In the genomic region with DNA sequence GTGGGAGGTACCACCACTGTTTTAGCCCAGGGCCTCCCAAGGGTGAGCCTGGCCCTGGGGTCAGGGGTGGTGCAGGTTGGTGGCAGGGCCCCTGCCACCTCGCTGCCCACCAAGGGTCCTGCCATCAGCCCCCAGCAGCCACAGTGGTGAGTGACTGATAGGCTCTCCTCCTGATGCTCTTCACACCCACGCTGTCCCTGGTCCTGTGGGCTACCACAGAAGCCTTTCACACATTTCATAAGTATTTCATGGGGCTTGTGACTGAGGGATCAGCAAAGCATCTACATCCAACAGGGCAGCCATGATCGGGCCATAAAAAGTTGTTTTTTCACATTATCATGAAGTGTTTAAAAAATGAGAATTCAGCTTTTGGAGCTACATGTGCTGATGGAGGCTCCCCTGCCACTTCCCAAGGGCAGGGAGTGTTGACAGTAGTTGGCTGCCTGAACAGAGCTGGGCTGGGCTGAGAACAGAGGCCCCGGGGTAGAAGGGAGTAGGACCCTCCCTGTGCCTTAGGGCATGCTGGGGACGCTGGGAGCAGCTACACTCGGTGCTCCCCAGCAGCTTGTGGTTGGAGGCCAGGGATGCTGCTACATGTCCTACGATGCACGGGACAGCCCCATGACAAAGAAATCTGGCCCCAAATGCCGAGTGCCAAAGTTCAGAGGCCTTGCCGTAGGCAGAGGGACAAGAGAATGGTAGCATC, we compare ENCODE assay signal across 14 cellular contexts.
DNase-seq lines count a peak whose midpoint lies in the region; ATAC-seq and TF ChIP-seq lines count a peak whose summit lies in the region.
"Had no signal": no experiment of that assay in that cellular context is flagged by ENCODE, and none has a peak within 500 bp of the region (broad histone marks: within the 10 kb centered on the region; RNA-seq: fewer than 3 reads in every experiment).

No MANE protein-coding gene starts in this region.

- no peak overlapping the region for H3K27ac ChIP-seq in right atrium auricular region

- CTCF ChIA-PET in activated CD4-positive, alpha-beta T cell treated with anti-CD3 and anti-CD28 coated beads, Interleukin-2, amount 10 ng/mL, durations not matched to agents 7 days and 5 days (lab: Charles Lee): interaction anchor here (1.1 kb wide), 1 partner anchor 9 kb away, joined by 4 read pairs; no protein-coding TSS in a partner anchor

- H3K36me3 ChIP-seq in right atrium auricular region: no peaks in the 10 kb centered on the region
- H3K36me3 ChIP-seq: HAP-1 had no signal

- no peaks in the 10 kb centered on the region for H3K9me3 Mint-ChIP-seq in immature natural killer cell
- no peaks in the 10 kb centered on the region for H3K9me3 Mint-ChIP-seq in stimulated activated effector memory CD8-positive, alpha-beta T cell treated with anti-CD3 and anti-CD28 coated beads, Interleukin-12 subunit alpha, Interleukin-12 subunit beta, amount 100 ng/mL, for 72 hours
- H3K9me3 Mint-ChIP-seq in activated CD4-positive, alpha-beta T cell treated with anti-CD3 and anti-CD28 coated beads, Interleukin-2, amount 10 ng/mL, durations not matched to agents 7 days and 5 days: no peaks in the 10 kb centered on the region
- H3K9me3 Mint-ChIP-seq: CD4-positive, alpha-beta T cell; GM23338 had no signal

- no peak overlapping the region for H3K4me3 ChIP-seq in right atrium auricular region
- H3K4me3 ChIP-seq: GM23338, HAP-1 had no signal

- H3K9me3 ChIP-seq in right atrium auricular region (no peaks in the 10 kb centered on the region), T-helper 17 cell (ENCODE audit: control insufficient read depth, low read length, poor library complexity, severe bottlenecking) (no peaks in the 10 kb centered on the region)
- H3K9me3 ChIP-seq: HAP-1 had no signal

- H3K4me1 Mint-ChIP-seq in T-helper 17 cell (no peaks in the 10 kb centered on the region), immature natural killer cell (peaks cover 50 to 59% of the 10 kb centered on the region in 2 donors)
- no peaks in the 10 kb centered on the region for H3K4me1 Mint-ChIP-seq in stimulated activated effector memory CD8-positive, alpha-beta T cell treated with anti-CD3 and anti-CD28 coated beads, Interleukin-12 subunit alpha, Interleukin-12 subunit beta, amount 100 ng/mL, for 72 hours
- H3K4me1 Mint-ChIP-seq in activated CD4-positive, alpha-beta T cell treated with anti-CD3 and anti-CD28 coated beads, Interleukin-2, amount 10 ng/mL, durations not matched to agents 7 days and 5 days: no peaks in the 10 kb centered on the region
- H3K4me1 Mint-ChIP-seq: B cell had no signal

- no peaks in the 10 kb centered on the region for H3K27me3 ChIP-seq in right atrium auricular region

- H3K27ac Mint-ChIP-seq in T-helper 17 cell (peak overlapping the region; percentile 3), immature natural killer cell (peak overlapping the region in 5 of 6 donors; percentile 84 to 96 (median 89))
- H3K27ac Mint-ChIP-seq in stimulated activated effector memory CD8-positive, alpha-beta T cell treated with anti-CD3 and anti-CD28 coated beads, Interleukin-12 subunit alpha, Interleukin-12 subunit beta, amount 100 ng/mL, for 72 hours: no peak overlapping the region
- no peak overlapping the region for H3K27ac Mint-ChIP-seq in activated CD4-positive, alpha-beta T cell treated with anti-CD3 and anti-CD28 coated beads, Interleukin-2, amount 10 ng/mL, durations not matched to agents 7 days and 5 days
- H3K27ac Mint-ChIP-seq: B cell; CD4-positive, alpha-beta T cell; GM23338 had no signal

- TF ChIP-seq CTCF in right atrium auricular region (IDR thresholded peaks at IDR 0.05): no peak

- H3K27me3 Mint-ChIP-seq in T-helper 17 cell (peaks cover 38% of the 10 kb centered on the region), immature natural killer cell (ENCODE audit: low read depth in 3 of 3) (peaks cover 5 to 21% (median 7%) of the 10 kb centered on the region in 3 donors)
- no peaks in the 10 kb centered on the region for H3K27me3 Mint-ChIP-seq in activated CD4-positive, alpha-beta T cell treated with anti-CD3 and anti-CD28 coated beads, Interleukin-2, amount 10 ng/mL, durations not matched to agents 7 days and 5 days
- H3K27me3 Mint-ChIP-seq: CD4-positive, alpha-beta T cell had no signal

- ATAC-seq in left ventricle myocardium superior (peak; percentile 29), T-helper 17 cell (no peak)
- peak; percentile 44 for ATAC-seq in stimulated activated effector memory CD8-positive, alpha-beta T cell treated with anti-CD3 and anti-CD28 coated beads, Interleukin-12 subunit alpha, Interleukin-12 subunit beta, amount 100 ng/mL, for 72 hours
- ATAC-seq: GM23338 had no signal

- DNase-seq in left ventricle myocardium superior (no peak), right atrium auricular region (ENCODE audit: low spot score) (no peak), T-helper 17 cell (no peak), immature natural killer cell (peak; percentile 74 to 81 (median 77)), OCI-M1 (lab: John Stamatoyannopoulos, UW) (no peak)
- DNase-seq in stimulated activated effector memory CD8-positive, alpha-beta T cell treated with anti-CD3 and anti-CD28 coated beads, Interleukin-12 subunit alpha, Interleukin-12 subunit beta, amount 100 ng/mL, for 72 hours (ENCODE audit: low spot score in 2 of 2): no peak
- no peak for DNase-seq in activated CD4-positive, alpha-beta T cell treated with anti-CD3 and anti-CD28 coated beads, Interleukin-2, amount 10 ng/mL, durations not matched to agents 7 days and 5 days
- DNase-seq: C1 segment of cervical spinal cord; Calu3; CD4-positive, alpha-beta T cell; DMS 273 treated with DMSO at 0.1 percent for 48 hours had no signal

- peaks cover 0 to 11% of the 10 kb centered on the region in 2 donors for H3K4me1 ChIP-seq in right atrium auricular region
- H3K4me1 ChIP-seq: HAP-1 had no signal

- intact Hi-C loops in left ventricle myocardium superior (cut with micrococcal nuclease): no loop called here

- H3K36me3 Mint-ChIP-seq in T-helper 17 cell (ENCODE audit: low read depth) (no peaks in the 10 kb centered on the region), immature natural killer cell (peaks cover 0 to under 1% (median 0%) of the 10 kb centered on the region in 3 donors)
- H3K36me3 Mint-ChIP-seq in stimulated activated effector memory CD8-positive, alpha-beta T cell treated with anti-CD3 and anti-CD28 coated beads, Interleukin-12 subunit alpha, Interleukin-12 subunit beta, amount 100 ng/mL, for 72 hours: no peaks in the 10 kb centered on the region
- H3K36me3 Mint-ChIP-seq in activated CD4-positive, alpha-beta T cell treated with anti-CD3 and anti-CD28 coated beads, Interleukin-2, amount 10 ng/mL, durations not matched to agents 7 days and 5 days (ENCODE audit: low read depth): no peaks in the 10 kb centered on the region

- POLR2A ChIA-PET in activated CD4-positive, alpha-beta T cell treated with anti-CD3 and anti-CD28 coated beads, Interleukin-2, amount 10 ng/mL, durations not matched to agents 7 days and 5 days (lab: Charles Lee): no interaction called here

- H3K4me3 Mint-ChIP-seq in T-helper 17 cell: no peak overlapping the region
- peak overlapping the region; percentile 65 to 87 (median 77) for H3K4me3 Mint-ChIP-seq in immature natural killer cell
- no peak overlapping the region for H3K4me3 Mint-ChIP-seq in stimulated activated effector memory CD8-positive, alpha-beta T cell treated with anti-CD3 and anti-CD28 coated beads, Interleukin-12 subunit alpha, Interleukin-12 subunit beta, amount 100 ng/mL, for 72 hours
- no peak overlapping the region for H3K4me3 Mint-ChIP-seq in activated CD4-positive, alpha-beta T cell treated with anti-CD3 and anti-CD28 coated beads, Interleukin-2, amount 10 ng/mL, durations not matched to agents 7 days and 5 days
- H3K4me3 Mint-ChIP-seq: B cell; CD4-positive, alpha-beta T cell; GM23338 had no signal

Comparison
In these comparisons a context has a peak if more than half of its experiments do, and no peak if none do; other contexts are left out.
1. DNase-seq: peak in immature natural killer cell (3 of 3); none in left ventricle myocardium superior (single experiment), right atrium auricular region (single experiment), T-helper 17 cell (0 of 3), stimulated activated effector memory CD8-positive, alpha-beta T cell treated with anti-CD3 and anti-CD28 coated beads, Interleukin-12 subunit alpha, Interleukin-12 subunit beta, amount 100 ng/mL, for 72 hours (0 of 2), OCI-M1 (single experiment) and activated CD4-positive, alpha-beta T cell treated with anti-CD3 and anti-CD28 coated beads, Interleukin-2, amount 10 ng/mL, durations not matched to agents 7 days and 5 days (single experiment).
2. H3K27ac Mint-ChIP-seq: peak in T-helper 17 cell (single experiment) and immature natural killer cell (5 of 6); none in stimulated activated effector memory CD8-positive, alpha-beta T cell treated with anti-CD3 and anti-CD28 coated beads, Interleukin-12 subunit alpha, Interleukin-12 subunit beta, amount 100 ng/mL, for 72 hours (single experiment) and activated CD4-positive, alpha-beta T cell treated with anti-CD3 and anti-CD28 coated beads, Interleukin-2, amount 10 ng/mL, durations not matched to agents 7 days and 5 days (single experiment).
3. H3K4me3 Mint-ChIP-seq: peak in immature natural killer cell (5 of 5); none in T-helper 17 cell (single experiment), stimulated activated effector memory CD8-positive, alpha-beta T cell treated with anti-CD3 and anti-CD28 coated beads, Interleukin-12 subunit alpha, Interleukin-12 subunit beta, amount 100 ng/mL, for 72 hours (single experiment) and activated CD4-positive, alpha-beta T cell treated with anti-CD3 and anti-CD28 coated beads, Interleukin-2, amount 10 ng/mL, durations not matched to agents 7 days and 5 days (single experiment).